ENCODE assay signal across 10 cellular contexts in the genomic region with DNA sequence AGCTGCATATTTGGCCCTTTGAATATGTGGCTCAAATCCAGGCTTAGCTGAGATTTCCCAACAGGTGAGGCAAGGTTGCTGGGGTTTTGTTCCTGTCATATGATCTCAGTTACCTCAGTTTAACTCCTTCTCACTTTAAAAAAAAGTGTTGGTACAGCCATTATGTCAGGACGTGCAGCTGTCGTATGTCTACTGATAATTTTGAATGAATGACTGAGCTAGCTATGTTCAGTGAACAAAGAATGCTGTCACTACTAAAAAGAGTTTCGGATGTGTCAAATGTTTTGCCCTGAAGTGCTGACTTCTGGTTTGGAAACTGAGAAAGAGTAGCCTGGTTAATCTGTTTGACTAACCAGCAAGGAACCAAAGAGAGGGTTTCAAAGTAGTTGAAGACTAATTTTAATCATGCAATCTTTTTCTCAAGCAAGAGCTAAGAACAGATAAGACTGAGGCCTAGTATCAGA.
DNase-seq lines count a peak whose midpoint lies in the region; ATAC-seq lines count a peak whose summit lies in the region.
"Had no signal": no experiment of that assay in that cellular context is flagged by ENCODE, and none has a peak within 500 bp of the region (broad histone marks: within the 10 kb centered on the region; RNA-seq: fewer than 3 reads in every experiment).

No MANE protein-coding gene starts in this region.

- DNase-seq in C1 segment of cervical spinal cord (lab: John Stamatoyannopoulos, UW) (no peak), iPS-NIHi7 (ENCODE audit: extremely low spot score) (no peak)
- DNase-seq in activated CD4-positive, alpha-beta T cell treated with anti-CD3 and anti-CD28 coated beads, Interleukin-2, amount 50 U/mL, for 1 hour = no peak
- DNase-seq in stimulated activated CD4-positive, alpha-beta T cell treated with anti-CD3 and anti-CD28 coated beads, Interleukin-1b, Interleukin-23, amount 100 ng/mL, for 48 hours = no peak
- DNase-seq: activated CD8-positive, alpha-beta memory T cell treated with anti-CD3 and anti-CD28 coated beads, Interleukin-2, amount 50 U/mL, for 4 hours; NCI-H1105 treated with DMSO at 0.1 percent for 48 hours had no signal

- ATAC-seq in GM18498 (IDR thresholded peaks at IDR 0.05; ENCODE audit: unreplicated experiment) = peak; percentile 94
- ATAC-seq in GM19372 (IDR thresholded peaks at IDR 0.05; ENCODE audit: low read depth, unreplicated experiment) = peak; percentile 89
- ATAC-seq in HG02759 (IDR thresholded peaks at IDR 0.05; ENCODE audit: unreplicated experiment) = peak; percentile 84
- peak; percentile 76 for ATAC-seq in HG03460 (IDR thresholded peaks at IDR 0.05; ENCODE audit: unreplicated experiment)
